2 cellular contexts compared by ENCODE assay signal in the genomic region with DNA sequence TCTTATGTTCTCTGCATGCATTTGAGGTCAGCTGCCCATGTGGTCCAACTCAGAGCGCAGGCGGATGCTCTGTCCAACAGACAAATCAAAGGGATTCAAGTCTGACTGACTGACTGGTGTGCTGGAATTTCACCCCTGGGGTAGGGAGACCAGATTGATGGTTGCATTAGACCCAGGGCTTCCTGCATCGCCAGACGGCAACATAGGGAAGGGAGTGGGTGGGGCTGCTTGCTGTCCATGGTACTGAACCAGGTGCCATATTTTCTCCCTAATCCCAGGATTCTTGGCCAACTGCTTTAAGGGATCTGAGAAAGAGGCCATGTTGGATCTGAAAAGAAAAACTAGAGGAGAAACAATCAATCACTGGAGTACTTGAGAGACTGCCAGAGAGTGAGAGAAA.
TF ChIP-seq lines count a peak whose summit lies in the region.

No MANE protein-coding gene starts in this region.

TF ChIP-seq in HepG2, 621 proteins besides CTCF, POLR2A, EP300 and RAD21 (continued from another document and continues in another):
- TF ChIP-seq, protein P1, sequence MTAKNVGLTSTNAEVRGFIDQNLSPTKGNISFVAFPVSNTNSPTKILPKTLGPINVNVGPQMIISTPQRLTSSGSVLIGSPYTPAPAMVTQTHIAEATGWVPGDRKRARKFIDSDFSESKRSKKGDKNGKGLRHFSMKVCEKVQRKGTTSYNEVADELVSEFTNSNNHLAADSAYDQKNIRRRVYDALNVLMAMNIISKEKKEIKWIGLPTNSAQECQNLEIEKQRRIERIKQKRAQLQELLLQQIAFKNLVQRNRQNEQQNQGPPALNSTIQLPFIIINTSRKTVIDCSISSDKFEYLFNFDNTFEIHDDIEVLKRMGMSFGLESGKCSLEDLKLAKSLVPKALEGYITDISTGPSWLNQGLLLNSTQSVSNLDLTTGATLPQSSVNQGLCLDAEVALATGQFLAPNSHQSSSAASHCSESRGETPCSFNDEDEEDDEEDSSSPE (CRISPR knock-in tag; IDR thresholded peaks at IDR 0.05), result no peak
- TF ChIP-seq ZSCAN30 (CRISPR knock-in tag; IDR thresholded peaks at IDR 0.05), result no peak
- TF ChIP-seq ZNF44 (CRISPR knock-in tag; IDR thresholded peaks at IDR 0.05), result no peak
- TF ChIP-seq ATM (IDR thresholded peaks at IDR 0.05; ENCODE audit: borderline replicate concordance), result no peak
- TF ChIP-seq, protein P2, sequence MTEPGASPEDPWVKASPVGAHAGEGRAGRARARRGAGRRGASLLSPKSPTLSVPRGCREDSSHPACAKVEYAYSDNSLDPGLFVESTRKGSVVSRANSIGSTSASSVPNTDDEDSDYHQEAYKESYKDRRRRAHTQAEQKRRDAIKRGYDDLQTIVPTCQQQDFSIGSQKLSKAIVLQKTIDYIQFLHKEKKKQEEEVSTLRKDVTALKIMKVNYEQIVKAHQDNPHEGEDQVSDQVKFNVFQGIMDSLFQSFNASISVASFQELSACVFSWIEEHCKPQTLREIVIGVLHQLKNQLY (CRISPR knock-in tag; IDR thresholded peaks at IDR 0.05), result no peak
- TF ChIP-seq ELF4 (CRISPR knock-in tag; IDR thresholded peaks at IDR 0.05; ENCODE audit: borderline replicate concordance), result no peak
- TF ChIP-seq ZNF766 (CRISPR knock-in tag; IDR thresholded peaks at IDR 0.05; ENCODE audit: borderline replicate concordance), result no peak
- TF ChIP-seq, protein P3, sequence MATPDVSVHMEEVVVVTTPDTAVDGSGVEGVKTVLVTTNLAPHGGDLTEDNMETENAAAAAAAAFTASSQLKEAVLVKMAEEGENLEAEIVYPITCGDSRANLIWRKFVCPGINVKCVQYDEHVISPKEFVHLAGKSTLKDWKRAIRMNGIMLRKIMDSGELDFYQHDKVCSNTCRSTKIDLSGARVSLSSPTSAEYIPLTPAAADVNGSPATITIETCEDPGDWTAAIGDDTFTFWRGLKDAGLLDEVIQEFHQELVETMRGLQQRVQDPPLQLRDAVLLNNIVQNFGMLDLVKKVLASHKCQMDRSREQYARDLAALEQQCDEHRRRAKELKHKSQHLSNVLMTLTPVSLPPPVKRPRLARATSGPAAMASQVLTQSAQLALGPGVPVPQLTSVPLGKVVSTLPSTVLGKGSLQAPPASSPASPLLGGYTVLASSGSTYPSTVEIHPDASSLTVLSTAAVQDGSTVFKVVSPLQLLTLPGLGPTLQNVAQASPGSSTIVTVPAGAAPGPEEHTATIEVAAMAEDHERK (CRISPR knock-in tag; IDR thresholded peaks at IDR 0.05; ENCODE audit: low read depth), result no peak
- TF ChIP-seq, protein P4, sequence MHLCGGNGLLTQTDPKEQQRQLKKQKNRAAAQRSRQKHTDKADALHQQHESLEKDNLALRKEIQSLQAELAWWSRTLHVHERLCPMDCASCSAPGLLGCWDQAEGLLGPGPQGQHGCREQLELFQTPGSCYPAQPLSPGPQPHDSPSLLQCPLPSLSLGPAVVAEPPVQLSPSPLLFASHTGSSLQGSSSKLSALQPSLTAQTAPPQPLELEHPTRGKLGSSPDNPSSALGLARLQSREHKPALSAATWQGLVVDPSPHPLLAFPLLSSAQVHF (CRISPR knock-in tag; IDR thresholded peaks at IDR 0.05), result 0 out of 2 replicates have a peak, but pooled peaks have one; percentile 50
- no peak for TF ChIP-seq ZNF3 (CRISPR knock-in tag; IDR thresholded peaks at IDR 0.05)
- no peak for TF ChIP-seq SMAD3 (CRISPR knock-in tag; IDR thresholded peaks at IDR 0.05)
- TF ChIP-seq, protein P5, sequence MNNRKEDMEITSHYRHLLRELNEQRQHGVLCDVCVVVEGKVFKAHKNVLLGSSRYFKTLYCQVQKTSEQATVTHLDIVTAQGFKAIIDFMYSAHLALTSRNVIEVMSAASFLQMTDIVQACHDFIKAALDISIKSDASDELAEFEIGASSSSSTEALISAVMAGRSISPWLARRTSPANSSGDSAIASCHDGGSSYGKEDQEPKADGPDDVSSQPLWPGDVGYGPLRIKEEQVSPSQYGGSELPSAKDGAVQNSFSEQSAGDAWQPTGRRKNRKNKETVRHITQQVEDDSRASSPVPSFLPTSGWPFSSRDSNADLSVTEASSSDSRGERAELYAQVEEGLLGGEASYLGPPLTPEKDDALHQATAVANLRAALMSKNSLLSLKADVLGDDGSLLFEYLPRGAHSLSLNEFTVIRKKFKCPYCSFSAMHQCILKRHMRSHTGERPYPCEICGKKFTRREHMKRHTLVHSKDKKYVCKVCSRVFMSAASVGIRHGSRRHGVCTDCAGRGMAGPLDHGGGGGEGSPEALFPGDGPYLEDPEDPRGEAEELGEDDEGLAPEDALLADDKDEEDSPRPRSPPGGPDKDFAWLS (CRISPR knock-in tag; IDR thresholded peaks at IDR 0.05; ENCODE audit: borderline replicate concordance), result no peak
- TF ChIP-seq ZFP37 (CRISPR knock-in tag; IDR thresholded peaks at IDR 0.05; ENCODE audit: borderline replicate concordance), result peak; percentile 66; the same call in 1 of the 2 replicates
- TF ChIP-seq, protein P6, sequence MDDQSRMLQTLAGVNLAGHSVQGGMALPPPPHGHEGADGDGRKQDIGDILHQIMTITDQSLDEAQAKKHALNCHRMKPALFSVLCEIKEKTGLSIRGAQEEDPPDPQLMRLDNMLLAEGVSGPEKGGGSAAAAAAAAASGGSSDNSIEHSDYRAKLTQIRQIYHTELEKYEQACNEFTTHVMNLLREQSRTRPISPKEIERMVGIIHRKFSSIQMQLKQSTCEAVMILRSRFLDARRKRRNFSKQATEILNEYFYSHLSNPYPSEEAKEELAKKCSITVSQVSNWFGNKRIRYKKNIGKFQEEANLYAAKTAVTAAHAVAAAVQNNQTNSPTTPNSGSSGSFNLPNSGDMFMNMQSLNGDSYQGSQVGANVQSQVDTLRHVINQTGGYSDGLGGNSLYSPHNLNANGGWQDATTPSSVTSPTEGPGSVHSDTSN (CRISPR knock-in tag; IDR thresholded peaks at IDR 0.05; ENCODE audit: borderline replicate concordance), result no peak
- peak; percentile 39; the same call in 1 of the 2 replicates for TF ChIP-seq SALL1 (CRISPR knock-in tag; IDR thresholded peaks at IDR 0.05)
- no peak for TF ChIP-seq GTF2F1 (IDR thresholded peaks at IDR 0.05; ENCODE audit: low read length)
- TF ChIP-seq, protein P7, sequence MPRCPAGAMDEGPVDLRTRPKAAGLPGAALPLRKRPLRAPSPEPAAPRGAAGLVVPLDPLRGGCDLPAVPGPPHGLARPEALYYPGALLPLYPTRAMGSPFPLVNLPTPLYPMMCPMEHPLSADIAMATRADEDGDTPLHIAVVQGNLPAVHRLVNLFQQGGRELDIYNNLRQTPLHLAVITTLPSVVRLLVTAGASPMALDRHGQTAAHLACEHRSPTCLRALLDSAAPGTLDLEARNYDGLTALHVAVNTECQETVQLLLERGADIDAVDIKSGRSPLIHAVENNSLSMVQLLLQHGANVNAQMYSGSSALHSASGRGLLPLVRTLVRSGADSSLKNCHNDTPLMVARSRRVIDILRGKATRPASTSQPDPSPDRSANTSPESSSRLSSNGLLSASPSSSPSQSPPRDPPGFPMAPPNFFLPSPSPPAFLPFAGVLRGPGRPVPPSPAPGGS (CRISPR knock-in tag; IDR thresholded peaks at IDR 0.05), result no peak
- TF ChIP-seq ZNF674 (CRISPR knock-in tag; IDR thresholded peaks at IDR 0.05; ENCODE audit: low read depth), result no peak

TF ChIP-seq in PFSK-1, 5 proteins besides CTCF, POLR2A, EP300 and RAD21 (continued from another document):
- TF ChIP-seq, protein P8, sequence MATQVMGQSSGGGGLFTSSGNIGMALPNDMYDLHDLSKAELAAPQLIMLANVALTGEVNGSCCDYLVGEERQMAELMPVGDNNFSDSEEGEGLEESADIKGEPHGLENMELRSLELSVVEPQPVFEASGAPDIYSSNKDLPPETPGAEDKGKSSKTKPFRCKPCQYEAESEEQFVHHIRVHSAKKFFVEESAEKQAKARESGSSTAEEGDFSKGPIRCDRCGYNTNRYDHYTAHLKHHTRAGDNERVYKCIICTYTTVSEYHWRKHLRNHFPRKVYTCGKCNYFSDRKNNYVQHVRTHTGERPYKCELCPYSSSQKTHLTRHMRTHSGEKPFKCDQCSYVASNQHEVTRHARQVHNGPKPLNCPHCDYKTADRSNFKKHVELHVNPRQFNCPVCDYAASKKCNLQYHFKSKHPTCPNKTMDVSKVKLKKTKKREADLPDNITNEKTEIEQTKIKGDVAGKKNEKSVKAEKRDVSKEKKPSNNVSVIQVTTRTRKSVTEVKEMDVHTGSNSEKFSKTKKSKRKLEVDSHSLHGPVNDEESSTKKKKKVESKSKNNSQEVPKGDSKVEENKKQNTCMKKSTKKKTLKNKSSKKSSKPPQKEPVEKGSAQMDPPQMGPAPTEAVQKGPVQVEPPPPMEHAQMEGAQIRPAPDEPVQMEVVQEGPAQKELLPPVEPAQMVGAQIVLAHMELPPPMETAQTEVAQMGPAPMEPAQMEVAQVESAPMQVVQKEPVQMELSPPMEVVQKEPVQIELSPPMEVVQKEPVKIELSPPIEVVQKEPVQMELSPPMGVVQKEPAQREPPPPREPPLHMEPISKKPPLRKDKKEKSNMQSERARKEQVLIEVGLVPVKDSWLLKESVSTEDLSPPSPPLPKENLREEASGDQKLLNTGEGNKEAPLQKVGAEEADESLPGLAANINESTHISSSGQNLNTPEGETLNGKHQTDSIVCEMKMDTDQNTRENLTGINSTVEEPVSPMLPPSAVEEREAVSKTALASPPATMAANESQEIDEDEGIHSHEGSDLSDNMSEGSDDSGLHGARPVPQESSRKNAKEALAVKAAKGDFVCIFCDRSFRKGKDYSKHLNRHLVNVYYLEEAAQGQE (IDR thresholded peaks at IDR 0.05; ENCODE audit: insufficient read depth in 1 of 2, low read depth in 2 of 2, low read length in 2 of 2), result peak; percentile 86 to 94
- TF ChIP-seq SIN3A (IDR thresholded peaks at IDR 0.05; ENCODE audit: borderline replicate concordance, insufficient read depth, low read length) (no peak), TAF1 (IDR thresholded peaks at IDR 0.05; ENCODE audit: borderline replicate concordance, insufficient read depth, low read length) (no peak)
